ENCODE assay signal across 20 cellular contexts in the genomic region with DNA sequence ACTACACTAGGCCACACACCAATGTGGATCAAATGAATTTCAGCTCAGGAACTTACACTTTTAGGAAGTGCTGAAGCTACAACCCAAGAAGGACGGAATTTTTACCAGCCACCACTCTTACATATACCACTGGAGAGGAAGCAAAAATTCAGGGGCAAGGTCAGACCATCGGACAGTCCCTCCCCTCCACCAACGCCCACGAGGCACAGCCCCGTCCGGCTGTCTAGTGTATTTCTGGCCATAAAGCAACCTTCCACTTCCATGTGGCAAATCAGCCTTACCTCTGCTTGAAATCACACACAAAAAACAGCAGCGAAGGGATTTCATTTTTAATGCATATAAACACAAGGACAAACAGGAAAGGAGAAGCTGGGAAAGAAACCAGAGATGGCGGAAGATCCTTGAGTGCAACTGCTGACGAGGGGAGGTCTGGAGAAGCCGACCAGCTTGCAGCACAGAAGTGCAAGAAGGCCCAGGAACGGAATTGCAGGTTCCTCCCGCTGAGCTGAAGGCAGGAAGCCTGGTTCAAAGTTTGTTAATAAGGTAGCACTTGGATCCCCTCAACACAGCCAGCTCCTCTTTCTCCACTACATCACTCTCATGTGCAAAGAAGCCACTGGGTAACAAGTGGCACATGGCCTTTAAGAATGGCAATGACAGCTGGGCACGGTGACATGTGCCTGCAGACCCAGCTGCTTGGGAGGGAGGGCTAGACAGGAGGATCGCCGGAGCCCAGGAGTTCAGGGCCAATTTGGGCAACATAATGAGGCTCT.
"Had no signal": no experiment of that assay in that cellular context is flagged by ENCODE, and none has a peak within 500 bp of the region (broad histone marks: within the 10 kb centered on the region; RNA-seq: fewer than 3 reads in every experiment).

No MANE protein-coding gene starts in this region.

- ATAC-seq: activated CD8-positive, alpha-beta T cell treated with anti-CD3 and anti-CD28 coated beads, Interleukin-2, amount 10 ng/mL, durations not matched to agents 7 days and 5 days; gastroesophageal sphincter; naive thymus-derived CD8-positive, alpha-beta T cell; stimulated activated memory B cell treated with anti-CD40 and anti-IgM and Interleukin-4, amounts not matched to agents 10 μg/mL and 1 μg/mL and 100 μg/mL, for 72 hours had no signal

- H3K4me1 Mint-ChIP-seq: naive thymus-derived CD8-positive, alpha-beta T cell; stimulated activated memory B cell treated with anti-CD40 and anti-IgM and Interleukin-4, amounts not matched to agents 10 μg/mL and 1 μg/mL and 100 μg/mL, for 72 hours had no signal

- H3K27me3 ChIP-seq: colonic mucosa, transverse colon, uterus had no signal

- H3K4me3 Mint-ChIP-seq: activated CD8-positive, alpha-beta T cell treated with anti-CD3 and anti-CD28 coated beads, Interleukin-2, amount 10 ng/mL, durations not matched to agents 7 days and 5 days; activated naive CD8-positive, alpha-beta T cell; naive thymus-derived CD8-positive, alpha-beta T cell; stimulated activated memory B cell treated with anti-CD40 and anti-IgM and Interleukin-4, amounts not matched to agents 10 μg/mL and 1 μg/mL and 100 μg/mL, for 72 hours had no signal

- H3K4me1 ChIP-seq: colonic mucosa, esophagus squamous epithelium, gastroesophageal sphincter, lower lobe of right lung, prostate gland, uterus had no signal

- H3K27ac Mint-ChIP-seq: activated CD8-positive, alpha-beta T cell treated with anti-CD3 and anti-CD28 coated beads, Interleukin-2, amount 10 ng/mL, durations not matched to agents 7 days and 5 days; activated naive CD8-positive, alpha-beta T cell; naive thymus-derived CD8-positive, alpha-beta T cell; stimulated activated memory B cell treated with anti-CD40 and anti-IgM and Interleukin-4, amounts not matched to agents 10 μg/mL and 1 μg/mL and 100 μg/mL, for 72 hours had no signal

- H3K4me3 ChIP-seq: colonic mucosa, esophagus squamous epithelium, gastroesophageal sphincter, lower lobe of right lung, prostate gland, transverse colon, uterus had no signal

- DNase-seq: activated CD4-positive, alpha-beta T cell treated with anti-CD3 and anti-CD28 coated beads for 1 hour; activated CD4-positive, alpha-beta T cell treated with anti-CD3 and anti-CD28 coated beads, Interleukin-2, amount 50 U/mL, for 1 hour; activated CD8-positive, alpha-beta T cell treated with anti-CD3 and anti-CD28 coated beads, Interleukin-2, amount 10 ng/mL, durations not matched to agents 7 days and 5 days; activated naive CD4-positive, alpha-beta T cell; colonic mucosa; esophagus squamous epithelium; lower lobe of right lung; small intestine; stimulated activated CD4-positive, alpha-beta T cell treated with anti-CD3 and anti-CD28 coated beads, Interleukin-15, amount 100 ng/mL, for 24 hours; T-helper 1 cell; T-helper 9 cell; transverse colon; uterus had no signal

- H3K36me3 Mint-ChIP-seq: activated naive CD8-positive, alpha-beta T cell; stimulated activated memory B cell treated with anti-CD40 and anti-IgM and Interleukin-4, amounts not matched to agents 10 μg/mL and 1 μg/mL and 100 μg/mL, for 72 hours had no signal

- H3K36me3 ChIP-seq: colonic mucosa, esophagus squamous epithelium, gastroesophageal sphincter, lower lobe of right lung, prostate gland, transverse colon, uterus had no signal

- H3K27me3 Mint-ChIP-seq: activated naive CD8-positive, alpha-beta T cell had no signal

- H3K9me3 ChIP-seq: colonic mucosa, prostate gland, uterus had no signal

- FAIRE-seq: astrocyte, keratinocyte, small intestine had no signal

- H3K27ac ChIP-seq: colonic mucosa, esophagus squamous epithelium, gastroesophageal sphincter, lower lobe of right lung, prostate gland, transverse colon, uterus had no signal
